1 cellular context compared by ENCODE assay signal in the genomic region with DNA sequence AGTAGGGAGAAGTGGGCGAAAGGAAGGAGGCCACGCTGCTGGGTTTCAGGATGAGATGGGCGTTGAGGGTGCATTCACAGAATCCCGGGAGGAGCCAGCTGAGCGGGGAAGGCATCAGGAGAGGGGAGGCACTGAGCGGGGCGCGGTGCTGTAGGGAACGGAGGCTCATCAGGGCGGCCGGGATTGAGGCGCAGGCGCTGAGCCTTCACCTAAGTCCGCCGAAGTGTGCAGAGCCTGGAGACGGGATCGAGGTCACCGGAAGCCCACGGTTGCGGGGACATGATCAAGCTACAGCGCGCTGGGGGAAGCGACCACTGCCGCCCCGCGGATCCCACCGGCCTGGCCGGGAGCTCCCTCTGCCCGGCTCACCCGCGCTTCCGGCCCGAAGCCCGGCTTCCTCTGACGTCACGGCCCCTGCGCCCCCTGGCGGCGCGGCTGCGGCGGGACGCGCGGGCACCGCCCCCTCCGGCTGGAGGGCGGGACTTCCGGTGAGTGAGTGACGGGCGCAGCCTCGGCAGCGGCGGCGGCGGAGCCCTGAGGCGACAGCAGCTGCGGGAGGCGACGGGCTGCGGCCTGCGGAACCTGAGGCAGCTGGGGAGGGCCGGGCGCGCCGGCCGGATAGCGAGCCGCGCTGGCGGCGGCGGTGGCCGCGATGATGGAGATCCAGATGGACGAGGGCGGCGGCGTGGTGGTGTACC.
TF ChIP-seq lines count a peak whose summit lies in the region.

A gene with protein sequence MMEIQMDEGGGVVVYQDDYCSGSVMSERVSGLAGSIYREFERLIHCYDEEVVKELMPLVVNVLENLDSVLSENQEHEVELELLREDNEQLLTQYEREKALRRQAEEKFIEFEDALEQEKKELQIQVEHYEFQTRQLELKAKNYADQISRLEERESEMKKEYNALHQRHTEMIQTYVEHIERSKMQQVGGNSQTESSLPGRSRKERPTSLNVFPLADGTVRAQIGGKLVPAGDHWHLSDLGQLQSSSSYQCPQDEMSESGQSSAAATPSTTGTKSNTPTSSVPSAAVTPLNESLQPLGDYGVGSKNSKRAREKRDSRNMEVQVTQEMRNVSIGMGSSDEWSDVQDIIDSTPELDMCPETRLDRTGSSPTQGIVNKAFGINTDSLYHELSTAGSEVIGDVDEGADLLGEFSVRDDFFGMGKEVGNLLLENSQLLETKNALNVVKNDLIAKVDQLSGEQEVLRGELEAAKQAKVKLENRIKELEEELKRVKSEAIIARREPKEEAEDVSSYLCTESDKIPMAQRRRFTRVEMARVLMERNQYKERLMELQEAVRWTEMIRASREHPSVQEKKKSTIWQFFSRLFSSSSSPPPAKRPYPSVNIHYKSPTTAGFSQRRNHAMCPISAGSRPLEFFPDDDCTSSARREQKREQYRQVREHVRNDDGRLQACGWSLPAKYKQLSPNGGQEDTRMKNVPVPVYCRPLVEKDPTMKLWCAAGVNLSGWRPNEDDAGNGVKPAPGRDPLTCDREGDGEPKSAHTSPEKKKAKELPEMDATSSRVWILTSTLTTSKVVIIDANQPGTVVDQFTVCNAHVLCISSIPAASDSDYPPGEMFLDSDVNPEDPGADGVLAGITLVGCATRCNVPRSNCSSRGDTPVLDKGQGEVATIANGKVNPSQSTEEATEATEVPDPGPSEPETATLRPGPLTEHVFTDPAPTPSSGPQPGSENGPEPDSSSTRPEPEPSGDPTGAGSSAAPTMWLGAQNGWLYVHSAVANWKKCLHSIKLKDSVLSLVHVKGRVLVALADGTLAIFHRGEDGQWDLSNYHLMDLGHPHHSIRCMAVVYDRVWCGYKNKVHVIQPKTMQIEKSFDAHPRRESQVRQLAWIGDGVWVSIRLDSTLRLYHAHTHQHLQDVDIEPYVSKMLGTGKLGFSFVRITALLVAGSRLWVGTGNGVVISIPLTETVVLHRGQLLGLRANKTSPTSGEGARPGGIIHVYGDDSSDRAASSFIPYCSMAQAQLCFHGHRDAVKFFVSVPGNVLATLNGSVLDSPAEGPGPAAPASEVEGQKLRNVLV (N-terminal part only) (plus strand): TSS at position 508 of the 698 bp plus-strand sequence. CDS start 145 bp downstream, at position 653.

TF ChIP-seq in A549, 52 proteins besides CTCF, POLR2A, EP300 and RAD21 (continued from another document):
- TF ChIP-seq, protein P1, sequence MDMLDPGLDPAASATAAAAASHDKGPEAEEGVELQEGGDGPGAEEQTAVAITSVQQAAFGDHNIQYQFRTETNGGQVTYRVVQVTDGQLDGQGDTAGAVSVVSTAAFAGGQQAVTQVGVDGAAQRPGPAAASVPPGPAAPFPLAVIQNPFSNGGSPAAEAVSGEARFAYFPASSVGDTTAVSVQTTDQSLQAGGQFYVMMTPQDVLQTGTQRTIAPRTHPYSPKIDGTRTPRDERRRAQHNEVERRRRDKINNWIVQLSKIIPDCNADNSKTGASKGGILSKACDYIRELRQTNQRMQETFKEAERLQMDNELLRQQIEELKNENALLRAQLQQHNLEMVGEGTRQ (IDR thresholded peaks at IDR 0.05) = no peak
- TF ChIP-seq HOXA7 (CRISPR knock-in tag; IDR thresholded peaks at IDR 0.05) = no peak
- no peak for TF ChIP-seq CEBPB (IDR thresholded peaks at IDR 0.05)
- TF ChIP-seq RCOR1 (IDR thresholded peaks at IDR 0.05; ENCODE audit: low read depth, low read length) = no peak
- TF ChIP-seq, protein P2, sequence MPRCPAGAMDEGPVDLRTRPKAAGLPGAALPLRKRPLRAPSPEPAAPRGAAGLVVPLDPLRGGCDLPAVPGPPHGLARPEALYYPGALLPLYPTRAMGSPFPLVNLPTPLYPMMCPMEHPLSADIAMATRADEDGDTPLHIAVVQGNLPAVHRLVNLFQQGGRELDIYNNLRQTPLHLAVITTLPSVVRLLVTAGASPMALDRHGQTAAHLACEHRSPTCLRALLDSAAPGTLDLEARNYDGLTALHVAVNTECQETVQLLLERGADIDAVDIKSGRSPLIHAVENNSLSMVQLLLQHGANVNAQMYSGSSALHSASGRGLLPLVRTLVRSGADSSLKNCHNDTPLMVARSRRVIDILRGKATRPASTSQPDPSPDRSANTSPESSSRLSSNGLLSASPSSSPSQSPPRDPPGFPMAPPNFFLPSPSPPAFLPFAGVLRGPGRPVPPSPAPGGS (IDR thresholded peaks at IDR 0.05) = peak; percentile 87; the same call in 2 of the 3 replicates
- TF ChIP-seq MYC (IDR thresholded peaks at IDR 0.05; ENCODE audit: borderline replicate concordance, low read length) = no peak; the same call in 1 of the 2 replicates
- TF ChIP-seq RNF2 (IDR thresholded peaks at IDR 0.05; ENCODE audit: borderline replicate concordance, low read depth) = no peak
- no peak for TF ChIP-seq MAZ (IDR thresholded peaks at IDR 0.05; ENCODE audit: borderline replicate concordance, low read depth, low read length)
- TF ChIP-seq SREBF2 (IDR thresholded peaks at IDR 0.05) = no peak
- TF ChIP-seq ZC3H11A (IDR thresholded peaks at IDR 0.05) = no peak
- no peak for TF ChIP-seq TFCP2L1 (CRISPR knock-in tag; IDR thresholded peaks at IDR 0.05)
- TF ChIP-seq ZSCAN20 (CRISPR knock-in tag; IDR thresholded peaks at IDR 0.05) = no peak
- TF ChIP-seq SMC3 (IDR thresholded peaks at IDR 0.05) = peak; percentile 74
- TF ChIP-seq ZNF302 (CRISPR knock-in tag; IDR thresholded peaks at IDR 0.05) = no peak
- TF ChIP-seq, protein P3, sequence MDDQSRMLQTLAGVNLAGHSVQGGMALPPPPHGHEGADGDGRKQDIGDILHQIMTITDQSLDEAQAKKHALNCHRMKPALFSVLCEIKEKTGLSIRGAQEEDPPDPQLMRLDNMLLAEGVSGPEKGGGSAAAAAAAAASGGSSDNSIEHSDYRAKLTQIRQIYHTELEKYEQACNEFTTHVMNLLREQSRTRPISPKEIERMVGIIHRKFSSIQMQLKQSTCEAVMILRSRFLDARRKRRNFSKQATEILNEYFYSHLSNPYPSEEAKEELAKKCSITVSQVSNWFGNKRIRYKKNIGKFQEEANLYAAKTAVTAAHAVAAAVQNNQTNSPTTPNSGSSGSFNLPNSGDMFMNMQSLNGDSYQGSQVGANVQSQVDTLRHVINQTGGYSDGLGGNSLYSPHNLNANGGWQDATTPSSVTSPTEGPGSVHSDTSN (IDR thresholded peaks at IDR 0.05) = peak; percentile 93
- TF ChIP-seq HOXB5 (CRISPR knock-in tag; IDR thresholded peaks at IDR 0.05) = 0 out of 2 replicates have a peak, but pooled peaks have one; percentile 47
- no peak for TF ChIP-seq ESRRA (IDR thresholded peaks at IDR 0.05; ENCODE audit: borderline replicate concordance, low read length)
- TF ChIP-seq, protein P4, sequence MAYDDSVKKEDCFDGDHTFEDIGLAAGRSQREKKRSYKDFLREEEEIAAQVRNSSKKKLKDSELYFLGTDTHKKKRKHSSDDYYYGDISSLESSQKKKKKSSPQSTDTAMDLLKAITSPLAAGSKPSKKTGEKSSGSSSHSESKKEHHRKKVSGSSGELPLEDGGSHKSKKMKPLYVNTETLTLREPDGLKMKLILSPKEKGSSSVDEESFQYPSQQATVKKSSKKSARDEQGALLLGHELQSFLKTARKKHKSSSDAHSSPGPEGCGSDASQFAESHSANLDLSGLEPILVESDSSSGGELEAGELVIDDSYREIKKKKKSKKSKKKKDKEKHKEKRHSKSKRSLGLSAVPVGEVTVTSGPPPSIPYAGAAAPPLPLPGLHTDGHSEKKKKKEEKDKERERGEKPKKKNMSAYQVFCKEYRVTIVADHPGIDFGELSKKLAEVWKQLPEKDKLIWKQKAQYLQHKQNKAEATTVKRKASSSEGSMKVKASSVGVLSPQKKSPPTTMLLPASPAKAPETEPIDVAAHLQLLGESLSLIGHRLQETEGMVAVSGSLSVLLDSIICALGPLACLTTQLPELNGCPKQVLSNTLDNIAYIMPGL (CRISPR knock-in tag; IDR thresholded peaks at IDR 0.05; ENCODE audit: borderline replicate concordance) = peak; percentile 74; the same call in 1 of the 2 replicates
- TF ChIP-seq JUN (IDR thresholded peaks at IDR 0.05) = peak; percentile 89 to 96
- no peak for TF ChIP-seq EHF (CRISPR knock-in tag; IDR thresholded peaks at IDR 0.05)
- no peak for TF ChIP-seq KDM5A (IDR thresholded peaks at IDR 0.05)
- TF ChIP-seq FOXS1 (CRISPR knock-in tag; IDR thresholded peaks at IDR 0.05) = no peak
- TF ChIP-seq, protein P5, sequence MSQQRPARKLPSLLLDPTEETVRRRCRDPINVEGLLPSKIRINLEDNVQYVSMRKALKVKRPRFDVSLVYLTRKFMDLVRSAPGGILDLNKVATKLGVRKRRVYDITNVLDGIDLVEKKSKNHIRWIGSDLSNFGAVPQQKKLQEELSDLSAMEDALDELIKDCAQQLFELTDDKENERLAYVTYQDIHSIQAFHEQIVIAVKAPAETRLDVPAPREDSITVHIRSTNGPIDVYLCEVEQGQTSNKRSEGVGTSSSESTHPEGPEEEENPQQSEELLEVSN (IDR thresholded peaks at IDR 0.05; ENCODE audit: borderline replicate concordance, low read depth) = no peak
- TF ChIP-seq POLR2AphosphoS2 (conservative IDR thresholded peaks at IDR 0.05; ENCODE audit: low read length) = no peak
- TF ChIP-seq HOXB13 (CRISPR knock-in tag; IDR thresholded peaks at IDR 0.05; ENCODE audit: low read depth) = no peak
- TF ChIP-seq NR3C1 (IDR thresholded peaks at IDR 0.05) = no peak
- TF ChIP-seq TP53 (CRISPR knock-in tag; IDR thresholded peaks at IDR 0.05) = no peak
- TF ChIP-seq NFE2L2 (conservative IDR thresholded peaks at IDR 0.05; ENCODE audit: low read length) = no peak
- TF ChIP-seq BHLHE40 (IDR thresholded peaks at IDR 0.05; ENCODE audit: low read depth, low read length) = no peak
- peak; percentile 85; the same call in 1 of the 2 replicates for TF ChIP-seq PHF8 (IDR thresholded peaks at IDR 0.05; ENCODE audit: borderline replicate concordance, low read depth)
- no peak for TF ChIP-seq CBX8 (IDR thresholded peaks at IDR 0.05)
- no peak for TF ChIP-seq FOSL2 (IDR thresholded peaks at IDR 0.05)
- TF ChIP-seq FOSL2 (CRISPR knock-in tag; IDR thresholded peaks at IDR 0.05) = peak; percentile 63
- TF ChIP-seq EHMT2 (IDR thresholded peaks at IDR 0.05; ENCODE audit: low read depth) = no peak
- no peak for TF ChIP-seq CBX2 (IDR thresholded peaks at IDR 0.05; ENCODE audit: borderline replicate concordance, low read depth)
- no peak for TF ChIP-seq CHD2 (IDR thresholded peaks at IDR 0.05; ENCODE audit: low read length, partially characterized antibody)
- TF ChIP-seq, protein P6, sequence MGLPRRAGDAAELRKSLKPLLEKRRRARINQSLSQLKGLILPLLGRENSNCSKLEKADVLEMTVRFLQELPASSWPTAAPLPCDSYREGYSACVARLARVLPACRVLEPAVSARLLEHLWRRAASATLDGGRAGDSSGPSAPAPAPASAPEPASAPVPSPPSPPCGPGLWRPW (IDR thresholded peaks at IDR 0.05) = no peak
- TF ChIP-seq, protein P7, sequence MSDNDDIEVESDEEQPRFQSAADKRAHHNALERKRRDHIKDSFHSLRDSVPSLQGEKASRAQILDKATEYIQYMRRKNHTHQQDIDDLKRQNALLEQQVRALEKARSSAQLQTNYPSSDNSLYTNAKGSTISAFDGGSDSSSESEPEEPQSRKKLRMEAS (IDR thresholded peaks at IDR 0.05) = peak; percentile 69
- TF ChIP-seq, protein P8, sequence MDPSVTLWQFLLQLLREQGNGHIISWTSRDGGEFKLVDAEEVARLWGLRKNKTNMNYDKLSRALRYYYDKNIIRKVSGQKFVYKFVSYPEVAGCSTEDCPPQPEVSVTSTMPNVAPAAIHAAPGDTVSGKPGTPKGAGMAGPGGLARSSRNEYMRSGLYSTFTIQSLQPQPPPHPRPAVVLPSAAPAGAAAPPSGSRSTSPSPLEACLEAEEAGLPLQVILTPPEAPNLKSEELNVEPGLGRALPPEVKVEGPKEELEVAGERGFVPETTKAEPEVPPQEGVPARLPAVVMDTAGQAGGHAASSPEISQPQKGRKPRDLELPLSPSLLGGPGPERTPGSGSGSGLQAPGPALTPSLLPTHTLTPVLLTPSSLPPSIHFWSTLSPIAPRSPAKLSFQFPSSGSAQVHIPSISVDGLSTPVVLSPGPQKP (IDR thresholded peaks at IDR 0.05; ENCODE audit: low read depth, low read length) = peak; percentile 4; the same call in 1 of the 2 replicates
- TF ChIP-seq HDAC2 (IDR thresholded peaks at IDR 0.05) = no peak
- TF ChIP-seq NPAS2 (CRISPR knock-in tag; IDR thresholded peaks at IDR 0.05; ENCODE audit: borderline replicate concordance) = no peak
